15 cellular contexts compared by ENCODE assay signal in genomic region chr9:124425733-124426132, GRCh38. TPM values are rescaled to one million over a fixed set of nuclear protein-coding genes. Genes with fewer than 3 reads are reported as not detected.
"Had no signal": no experiment of that assay in that cellular context is flagged by ENCODE, and none has a peak within 500 bp of the region (broad histone marks: within the 10 kb centered on the region; RNA-seq: fewer than 3 reads in every experiment).

No MANE protein-coding gene starts in this region.

RNA-seq across cellular contexts. Expression of gene ADGRD2, which starts 24.5 kb away (rescaled TPM):
- total RNA-seq: chondrocyte, dermis blood vessel endothelial cell, gastroesophageal sphincter, heart left ventricle, hepatocyte, kidney epithelial cell, left cardiac atrium, left lung, left ventricle myocardium superior, lower lobe of right lung, lung microvascular endothelial cell, mesenteric fat pad, mucosa of descending colon, myocyte had no signal
- polyA plus RNA-seq: heart left ventricle, hepatocyte, immature natural killer cell had no signal
